1 cellular context compared by ENCODE assay signal in the genomic region with DNA sequence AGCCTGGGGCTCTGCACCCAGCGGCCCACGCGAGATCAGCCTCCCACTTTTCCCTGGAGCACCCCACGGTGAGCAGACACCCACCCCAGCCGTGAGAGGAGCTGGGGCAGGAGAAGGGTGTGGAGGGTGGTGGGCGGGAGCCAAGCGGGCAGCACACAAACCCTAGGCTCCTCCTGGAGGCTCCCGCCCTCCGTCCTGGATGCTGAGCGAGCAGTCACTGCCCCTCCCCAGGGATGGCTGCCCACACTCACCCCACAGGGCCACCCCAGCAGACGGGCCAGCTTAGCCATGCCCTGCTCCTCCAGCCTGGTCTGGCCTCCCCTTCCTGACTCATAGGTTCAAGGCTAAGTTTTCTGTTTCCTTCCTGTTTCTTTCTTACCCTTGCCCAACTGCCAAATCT.
TF ChIP-seq lines count a peak whose summit lies in the region.

No MANE protein-coding gene starts in this region.

TF ChIP-seq in HEK293, 187 proteins besides CTCF, POLR2A, EP300 and RAD21 (continued from another document):
- TF ChIP-seq ZSCAN16 (tag by site-specific recombination; IDR thresholded peaks at IDR 0.05): no peak
- no peak for TF ChIP-seq ZNF768 (tag by site-specific recombination; IDR thresholded peaks at IDR 0.05)
- no peak for TF ChIP-seq ZNF792 (tag by site-specific recombination; IDR thresholded peaks at IDR 0.05)
